1 cellular context compared by ENCODE assay signal in the genomic region with DNA sequence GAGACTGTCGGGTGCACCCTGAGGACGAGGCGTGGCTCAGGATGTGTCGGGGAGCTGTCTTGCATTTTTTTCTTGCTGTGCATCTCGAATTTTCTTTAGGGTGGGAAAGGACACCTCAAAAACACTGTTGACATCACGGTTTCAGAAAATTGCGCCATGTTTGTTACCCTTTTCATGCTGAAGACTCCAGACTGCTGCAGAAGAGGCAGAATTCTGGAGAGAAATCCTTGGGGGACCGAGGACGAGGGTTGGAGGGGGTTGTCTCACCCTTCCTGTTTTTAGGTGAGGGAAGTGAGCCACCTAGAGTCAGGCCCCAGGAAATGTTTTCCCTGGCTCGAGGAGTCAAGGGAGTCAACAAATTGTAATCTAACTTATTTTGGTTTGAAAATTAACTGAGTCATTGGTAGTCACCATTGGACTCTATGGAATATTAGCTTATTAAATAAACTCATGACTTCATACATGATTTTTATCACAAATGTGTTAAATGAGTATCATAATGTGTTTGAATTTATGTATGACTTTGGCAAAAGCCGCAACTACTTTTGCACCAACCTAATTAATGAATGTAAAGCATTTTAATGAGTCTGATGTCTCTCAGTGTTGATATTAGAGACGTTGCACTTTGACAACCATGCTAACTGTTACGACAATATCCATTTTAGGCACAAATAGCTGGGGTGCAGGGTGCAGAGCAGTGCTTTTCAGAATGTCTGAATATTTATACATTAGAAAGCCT.
A peak's percentile ranks its signal among the peaks of the same experiment; 100 is the strongest.
TF ChIP-seq lines count a peak whose summit lies in the region.

No MANE protein-coding gene starts in this region.

TF ChIP-seq in K562, 482 proteins besides CTCF, POLR2A, EP300 and RAD21 (continued from another document and continues in another):
- TF ChIP-seq, protein P1, sequence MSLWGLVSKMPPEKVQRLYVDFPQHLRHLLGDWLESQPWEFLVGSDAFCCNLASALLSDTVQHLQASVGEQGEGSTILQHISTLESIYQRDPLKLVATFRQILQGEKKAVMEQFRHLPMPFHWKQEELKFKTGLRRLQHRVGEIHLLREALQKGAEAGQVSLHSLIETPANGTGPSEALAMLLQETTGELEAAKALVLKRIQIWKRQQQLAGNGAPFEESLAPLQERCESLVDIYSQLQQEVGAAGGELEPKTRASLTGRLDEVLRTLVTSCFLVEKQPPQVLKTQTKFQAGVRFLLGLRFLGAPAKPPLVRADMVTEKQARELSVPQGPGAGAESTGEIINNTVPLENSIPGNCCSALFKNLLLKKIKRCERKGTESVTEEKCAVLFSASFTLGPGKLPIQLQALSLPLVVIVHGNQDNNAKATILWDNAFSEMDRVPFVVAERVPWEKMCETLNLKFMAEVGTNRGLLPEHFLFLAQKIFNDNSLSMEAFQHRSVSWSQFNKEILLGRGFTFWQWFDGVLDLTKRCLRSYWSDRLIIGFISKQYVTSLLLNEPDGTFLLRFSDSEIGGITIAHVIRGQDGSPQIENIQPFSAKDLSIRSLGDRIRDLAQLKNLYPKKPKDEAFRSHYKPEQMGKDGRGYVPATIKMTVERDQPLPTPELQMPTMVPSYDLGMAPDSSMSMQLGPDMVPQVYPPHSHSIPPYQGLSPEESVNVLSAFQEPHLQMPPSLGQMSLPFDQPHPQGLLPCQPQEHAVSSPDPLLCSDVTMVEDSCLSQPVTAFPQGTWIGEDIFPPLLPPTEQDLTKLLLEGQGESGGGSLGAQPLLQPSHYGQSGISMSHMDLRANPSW (CRISPR knock-in tag; IDR thresholded peaks at IDR 0.05), result 0 out of 2 replicates have a peak, but pooled peaks have one; percentile 56
- TF ChIP-seq, protein P2, sequence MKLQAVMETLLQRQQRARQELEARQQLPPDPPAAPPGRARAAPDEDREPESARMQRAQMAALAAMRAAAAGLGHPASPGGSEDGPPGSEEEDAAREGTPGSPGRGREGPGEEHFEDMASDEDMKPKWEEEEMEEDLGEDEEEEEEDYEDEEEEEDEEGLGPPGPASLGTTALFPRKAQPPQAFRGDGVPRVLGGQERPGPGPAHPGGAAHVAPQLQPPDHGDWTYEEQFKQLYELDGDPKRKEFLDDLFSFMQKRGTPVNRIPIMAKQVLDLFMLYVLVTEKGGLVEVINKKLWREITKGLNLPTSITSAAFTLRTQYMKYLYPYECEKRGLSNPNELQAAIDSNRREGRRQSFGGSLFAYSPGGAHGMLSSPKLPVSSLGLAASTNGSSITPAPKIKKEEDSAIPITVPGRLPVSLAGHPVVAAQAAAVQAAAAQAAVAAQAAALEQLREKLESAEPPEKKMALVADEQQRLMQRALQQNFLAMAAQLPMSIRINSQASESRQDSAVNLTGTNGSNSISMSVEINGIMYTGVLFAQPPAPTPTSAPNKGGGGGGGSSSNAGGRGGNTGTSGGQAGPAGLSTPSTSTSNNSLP (IDR thresholded peaks at IDR 0.05; ENCODE audit: borderline replicate concordance, low read depth, low read length), result peak; percentile 68; the same call in 1 of the 2 replicates
- peak; percentile 70; the same call in 1 of the 2 replicates for TF ChIP-seq MAFF (IDR thresholded peaks at IDR 0.05; ENCODE audit: low read length)
- TF ChIP-seq ETV1 (tag; conservative IDR thresholded peaks at IDR 0.05; ENCODE audit: low read depth), result peak; percentile 35; the same call in 1 of the 2 replicates
- TF ChIP-seq FOXM1 (IDR thresholded peaks at IDR 0.05; ENCODE audit: low read depth), result peak; percentile 95
- TF ChIP-seq FOXM1 (CRISPR knock-in tag; IDR thresholded peaks at IDR 0.05; ENCODE audit: low read depth), result 0 out of 2 replicates have a peak, but pooled peaks have one; percentile 3
- peak; percentile 17; the same call in 1 of the 2 replicates for TF ChIP-seq SMARCC2 (IDR thresholded peaks at IDR 0.05; ENCODE audit: low read depth)
- TF ChIP-seq CEBPG (CRISPR knock-in tag; IDR thresholded peaks at IDR 0.05), result no peak
- peak in 1 of 2 experiments; percentile 16; a peak in 1 of 4 replicates for TF ChIP-seq CEBPG (tag; conservative IDR thresholded peaks at IDR 0.05 in 1 of 2, IDR thresholded peaks at IDR 0.05 in 1 of 2)
- peak; percentile 86 for TF ChIP-seq MAFG (tag; conservative IDR thresholded peaks at IDR 0.05)
- TF ChIP-seq TOE1 (IDR thresholded peaks at IDR 0.05; ENCODE audit: borderline replicate concordance), result peak; percentile 51; the same call in 1 of the 2 replicates
- TF ChIP-seq TOE1 (CRISPR knock-in tag; IDR thresholded peaks at IDR 0.05; ENCODE audit: borderline replicate concordance, low read depth), result no peak
- TF ChIP-seq SMARCA4 (IDR thresholded peaks at IDR 0.05), result peak; percentile 53; the same call in 1 of the 2 replicates
- 0 out of 4 replicates have a peak, but pooled peaks of 1 of the 2 experiments have one; percentile 20 for TF ChIP-seq TBL1XR1 (IDR thresholded peaks at IDR 0.05; ENCODE audit: low read length in 2 of 2)
- 0 out of 4 replicates have a peak, but pooled peaks of 1 of the 2 experiments have one; percentile 17 for TF ChIP-seq FOXA3 (CRISPR knock-in tag; conservative IDR thresholded peaks at IDR 0.05 in 1 of 2, IDR thresholded peaks at IDR 0.05 in 1 of 2)
- peak; percentile 25; the same call in 1 of the 2 replicates for TF ChIP-seq MTA1 (IDR thresholded peaks at IDR 0.05; ENCODE audit: borderline replicate concordance)
- TF ChIP-seq CHCHD3 (CRISPR knock-in tag; IDR thresholded peaks at IDR 0.05), result no peak
- no peak for TF ChIP-seq CBFA2T3 (IDR thresholded peaks at IDR 0.05)
- peak; percentile 20; the same call in 1 of the 2 replicates for TF ChIP-seq NBN (IDR thresholded peaks at IDR 0.05; ENCODE audit: low read depth)
- 0 out of 4 replicates have a peak, but pooled peaks of 1 of the 2 experiments have one; percentile 17 for TF ChIP-seq FOXK2 (conservative IDR thresholded peaks at IDR 0.05 in 1 of 2, IDR thresholded peaks at IDR 0.05 in 1 of 2; ENCODE audit: low read depth in 2 of 2)
- TF ChIP-seq NCOA1 (IDR thresholded peaks at IDR 0.05; ENCODE audit: low read depth), result 0 out of 2 replicates have a peak, but pooled peaks have one; percentile 4
- TF ChIP-seq, protein P3, sequence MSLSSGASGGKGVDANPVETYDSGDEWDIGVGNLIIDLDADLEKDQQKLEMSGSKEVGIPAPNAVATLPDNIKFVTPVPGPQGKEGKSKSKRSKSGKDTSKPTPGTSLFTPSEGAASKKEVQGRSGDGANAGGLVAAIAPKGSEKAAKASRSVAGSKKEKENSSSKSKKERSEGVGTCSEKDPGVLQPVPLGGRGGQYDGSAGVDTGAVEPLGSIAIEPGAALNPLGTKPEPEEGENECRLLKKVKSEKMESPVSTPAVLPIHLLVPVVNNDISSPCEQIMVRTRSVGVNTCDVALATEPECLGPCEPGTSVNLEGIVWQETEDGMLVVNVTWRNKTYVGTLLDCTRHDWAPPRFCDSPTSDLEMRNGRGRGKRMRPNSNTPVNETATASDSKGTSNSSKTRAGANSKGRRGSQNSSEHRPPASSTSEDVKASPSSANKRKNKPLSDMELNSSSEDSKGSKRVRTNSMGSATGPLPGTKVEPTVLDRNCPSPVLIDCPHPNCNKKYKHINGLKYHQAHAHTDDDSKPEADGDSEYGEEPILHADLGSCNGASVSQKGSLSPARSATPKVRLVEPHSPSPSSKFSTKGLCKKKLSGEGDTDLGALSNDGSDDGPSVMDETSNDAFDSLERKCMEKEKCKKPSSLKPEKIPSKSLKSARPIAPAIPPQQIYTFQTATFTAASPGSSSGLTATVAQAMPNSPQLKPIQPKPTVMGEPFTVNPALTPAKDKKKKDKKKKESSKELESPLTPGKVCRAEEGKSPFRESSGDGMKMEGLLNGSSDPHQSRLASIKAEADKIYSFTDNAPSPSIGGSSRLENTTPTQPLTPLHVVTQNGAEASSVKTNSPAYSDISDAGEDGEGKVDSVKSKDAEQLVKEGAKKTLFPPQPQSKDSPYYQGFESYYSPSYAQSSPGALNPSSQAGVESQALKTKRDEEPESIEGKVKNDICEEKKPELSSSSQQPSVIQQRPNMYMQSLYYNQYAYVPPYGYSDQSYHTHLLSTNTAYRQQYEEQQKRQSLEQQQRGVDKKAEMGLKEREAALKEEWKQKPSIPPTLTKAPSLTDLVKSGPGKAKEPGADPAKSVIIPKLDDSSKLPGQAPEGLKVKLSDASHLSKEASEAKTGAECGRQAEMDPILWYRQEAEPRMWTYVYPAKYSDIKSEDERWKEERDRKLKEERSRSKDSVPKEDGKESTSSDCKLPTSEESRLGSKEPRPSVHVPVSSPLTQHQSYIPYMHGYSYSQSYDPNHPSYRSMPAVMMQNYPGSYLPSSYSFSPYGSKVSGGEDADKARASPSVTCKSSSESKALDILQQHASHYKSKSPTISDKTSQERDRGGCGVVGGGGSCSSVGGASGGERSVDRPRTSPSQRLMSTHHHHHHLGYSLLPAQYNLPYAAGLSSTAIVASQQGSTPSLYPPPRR (CRISPR knock-in tag; IDR thresholded peaks at IDR 0.05; ENCODE audit: borderline replicate concordance), result 0 out of 2 replicates have a peak, but pooled peaks have one; percentile 73
- TF ChIP-seq, protein P4, sequence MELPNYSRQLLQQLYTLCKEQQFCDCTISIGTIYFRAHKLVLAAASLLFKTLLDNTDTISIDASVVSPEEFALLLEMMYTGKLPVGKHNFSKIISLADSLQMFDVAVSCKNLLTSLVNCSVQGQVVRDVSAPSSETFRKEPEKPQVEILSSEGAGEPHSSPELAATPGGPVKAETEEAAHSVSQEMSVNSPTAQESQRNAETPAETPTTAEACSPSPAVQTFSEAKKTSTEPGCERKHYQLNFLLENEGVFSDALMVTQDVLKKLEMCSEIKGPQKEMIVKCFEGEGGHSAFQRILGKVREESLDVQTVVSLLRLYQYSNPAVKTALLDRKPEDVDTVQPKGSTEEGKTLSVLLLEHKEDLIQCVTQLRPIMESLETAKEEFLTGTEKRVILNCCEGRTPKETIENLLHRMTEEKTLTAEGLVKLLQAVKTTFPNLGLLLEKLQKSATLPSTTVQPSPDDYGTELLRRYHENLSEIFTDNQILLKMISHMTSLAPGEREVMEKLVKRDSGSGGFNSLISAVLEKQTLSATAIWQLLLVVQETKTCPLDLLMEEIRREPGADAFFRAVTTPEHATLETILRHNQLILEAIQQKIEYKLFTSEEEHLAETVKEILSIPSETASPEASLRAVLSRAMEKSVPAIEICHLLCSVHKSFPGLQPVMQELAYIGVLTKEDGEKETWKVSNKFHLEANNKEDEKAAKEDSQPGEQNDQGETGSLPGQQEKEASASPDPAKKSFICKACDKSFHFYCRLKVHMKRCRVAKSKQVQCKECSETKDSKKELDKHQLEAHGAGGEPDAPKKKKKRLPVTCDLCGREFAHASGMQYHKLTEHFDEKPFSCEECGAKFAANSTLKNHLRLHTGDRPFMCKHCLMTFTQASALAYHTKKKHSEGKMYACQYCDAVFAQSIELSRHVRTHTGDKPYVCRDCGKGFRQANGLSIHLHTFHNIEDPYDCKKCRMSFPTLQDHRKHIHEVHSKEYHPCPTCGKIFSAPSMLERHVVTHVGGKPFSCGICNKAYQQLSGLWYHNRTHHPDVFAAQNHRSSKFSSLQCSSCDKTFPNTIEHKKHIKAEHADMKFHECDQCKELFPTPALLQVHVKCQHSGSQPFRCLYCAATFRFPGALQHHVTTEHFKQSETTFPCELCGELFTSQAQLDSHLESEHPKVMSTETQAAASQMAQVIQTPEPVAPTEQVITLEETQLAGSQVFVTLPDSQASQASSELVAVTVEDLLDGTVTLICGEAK (IDR thresholded peaks at IDR 0.05), result peak; percentile 77
- TF ChIP-seq, protein P4 (CRISPR knock-in tag; IDR thresholded peaks at IDR 0.05), result no peak
- no peak for TF ChIP-seq MTF1 (CRISPR knock-in tag; IDR thresholded peaks at IDR 0.05; ENCODE audit: borderline replicate concordance)
- TF ChIP-seq GABPB1 (CRISPR knock-in tag; IDR thresholded peaks at IDR 0.05), result 0 out of 2 replicates have a peak, but pooled peaks have one; percentile 1
- TF ChIP-seq, protein P5, sequence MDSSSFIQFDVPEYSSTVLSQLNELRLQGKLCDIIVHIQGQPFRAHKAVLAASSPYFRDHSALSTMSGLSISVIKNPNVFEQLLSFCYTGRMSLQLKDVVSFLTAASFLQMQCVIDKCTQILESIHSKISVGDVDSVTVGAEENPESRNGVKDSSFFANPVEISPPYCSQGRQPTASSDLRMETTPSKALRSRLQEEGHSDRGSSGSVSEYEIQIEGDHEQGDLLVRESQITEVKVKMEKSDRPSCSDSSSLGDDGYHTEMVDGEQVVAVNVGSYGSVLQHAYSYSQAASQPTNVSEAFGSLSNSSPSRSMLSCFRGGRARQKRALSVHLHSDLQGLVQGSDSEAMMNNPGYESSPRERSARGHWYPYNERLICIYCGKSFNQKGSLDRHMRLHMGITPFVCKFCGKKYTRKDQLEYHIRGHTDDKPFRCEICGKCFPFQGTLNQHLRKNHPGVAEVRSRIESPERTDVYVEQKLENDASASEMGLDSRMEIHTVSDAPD (CRISPR knock-in tag; IDR thresholded peaks at IDR 0.05), result no peak
- TF ChIP-seq, protein P6, sequence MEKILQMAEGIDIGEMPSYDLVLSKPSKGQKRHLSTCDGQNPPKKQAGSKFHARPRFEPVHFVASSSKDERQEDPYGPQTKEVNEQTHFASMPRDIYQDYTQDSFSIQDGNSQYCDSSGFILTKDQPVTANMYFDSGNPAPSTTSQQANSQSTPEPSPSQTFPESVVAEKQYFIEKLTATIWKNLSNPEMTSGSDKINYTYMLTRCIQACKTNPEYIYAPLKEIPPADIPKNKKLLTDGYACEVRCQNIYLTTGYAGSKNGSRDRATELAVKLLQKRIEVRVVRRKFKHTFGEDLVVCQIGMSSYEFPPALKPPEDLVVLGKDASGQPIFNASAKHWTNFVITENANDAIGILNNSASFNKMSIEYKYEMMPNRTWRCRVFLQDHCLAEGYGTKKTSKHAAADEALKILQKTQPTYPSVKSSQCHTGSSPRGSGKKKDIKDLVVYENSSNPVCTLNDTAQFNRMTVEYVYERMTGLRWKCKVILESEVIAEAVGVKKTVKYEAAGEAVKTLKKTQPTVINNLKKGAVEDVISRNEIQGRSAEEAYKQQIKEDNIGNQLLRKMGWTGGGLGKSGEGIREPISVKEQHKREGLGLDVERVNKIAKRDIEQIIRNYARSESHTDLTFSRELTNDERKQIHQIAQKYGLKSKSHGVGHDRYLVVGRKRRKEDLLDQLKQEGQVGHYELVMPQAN (IDR thresholded peaks at IDR 0.05; ENCODE audit: borderline replicate concordance), result peak; percentile 16; the same call in 1 of the 2 replicates
- no peak for TF ChIP-seq SRF (CRISPR knock-in tag; IDR thresholded peaks at IDR 0.05)
